ENCODE assay signal across 24 cellular contexts in genomic region chr16:57686577-57686976, GRCh38. TPM values are rescaled to one million over a fixed set of nuclear protein-coding genes. Genes with fewer than 3 reads are reported as not detected.
DNase-seq lines count a peak whose midpoint lies in the region; ATAC-seq and TF ChIP-seq lines count a peak whose summit lies in the region.
"Had no signal": no experiment of that assay in that cellular context is flagged by ENCODE, and none has a peak within 500 bp of the region (broad histone marks: within the 10 kb centered on the region; RNA-seq: fewer than 3 reads in every experiment).

No MANE protein-coding gene starts in this region.

- no CpG with 5 or more reads among the region's 4 CpGs for WGBS in IMR-90 (ENCODE audit: extremely low coverage in 2 of 2, insufficient read length in 1 of 2), 2 experiments

- CTCF ChIA-PET in IMR-90 (lab: Yijun Ruan, JAX) = interaction anchor here (1.0 kb wide), 1 partner anchor 110 kb away, joined by 3 read pairs; no protein-coding TSS in a partner anchor

- H2AK5ac ChIP-seq in IMR-90 (ENCODE audit: low read depth, low read length) = no peak overlapping the region

- 0 out of 22 replicates have a peak, but pooled peaks cover 0 to 5% (median 0%) of the 10 kb centered on the region in 11 experiments for H3K9me3 ChIP-seq in BLaER1 treated with 17β-estradiol and CSF1 and Interleukin-3, amounts not matched to agents 10 nM and 100 nM (replicated peaks in 1 of 11)
- H3K9me3 ChIP-seq in IMR-90 (ENCODE audit: control insufficient read depth, insufficient read depth, low read length) (no peaks in the 10 kb centered on the region), neutrophil (no peaks in the 10 kb centered on the region)
- H3K9me3 ChIP-seq: Caco-2, MG63, SJCRH30 had no signal

- in situ Hi-C loops in IMR-90 (cut with MboI; ENCODE audit: low sequenced_read_pairs) = no loop called here

- no peak overlapping the region for H4K91ac ChIP-seq in IMR-90 (ENCODE audit: insufficient read depth, low read depth, low read length)

- DNase-seq in IMR-90 (no peak), coronary artery (ENCODE audit: low spot score) (peak; percentile 43)
- DNase-seq: Caco-2; CD4-positive, alpha-beta memory T cell; DMS 273 treated with DMSO at 0.1 percent for 48 hours; Kasumi-1; MG63; NCI-H1417; NCI-H1694 treated with DMSO at 0.1 percent for 48 hours; NCI-H2081 treated with DMSO at 0.1 percent for 48 hours; NCI-H2171 treated with DMSO at 0.1 percent for 48 hours; NCI-H524 treated with DMSO at 0.1 percent for 48 hours; OCI-M1 had no signal

- H3K27me3 ChIP-seq in BLaER1 treated with 17β-estradiol and CSF1 and Interleukin-3, amounts not matched to agents 10 nM and 100 nM = no peaks in the 10 kb centered on the region
- H3K27me3 ChIP-seq in IMR-90 (ENCODE audit: control insufficient read depth, insufficient read depth, low read length) = peaks cover 66% of the 10 kb centered on the region
- no peaks in the 10 kb centered on the region for H3K27me3 ChIP-seq in neutrophil

- no peak overlapping the region for H3K23ac ChIP-seq in IMR-90 (ENCODE audit: low read depth, low read length)

- no peak overlapping the region for H2BK120ac ChIP-seq in IMR-90 (ENCODE audit: low read depth, low read length)

- peaks cover 62 to 100% (median 84%) of the 10 kb centered on the region in 10 experiments for H3K4me1 ChIP-seq in BLaER1 treated with 17β-estradiol and CSF1 and Interleukin-3, amounts not matched to agents 10 nM and 100 nM
- H3K4me1 ChIP-seq in IMR-90 (ENCODE audit: control insufficient read depth, insufficient read depth, low read length) (no peaks in the 10 kb centered on the region), neutrophil (ENCODE audit: control insufficient read depth in 1 of 2, insufficient read depth in 1 of 2, low read depth in 1 of 2, low read length in 1 of 2) (peaks cover 65 to 72% of the 10 kb centered on the region in 2 experiments)
- H3K4me1 ChIP-seq: Caco-2, SJCRH30 had no signal

- H3K27ac ChIP-seq in BLaER1 treated with 17β-estradiol and CSF1 and Interleukin-3, amounts not matched to agents 10 nM and 100 nM = peak overlapping the region in 9 of 11 experiments; percentile 96 to 100 (median 99); a peak in 18 of 22 replicates
- no peak overlapping the region for H3K27ac ChIP-seq in IMR-90 (ENCODE audit: insufficient read depth, low read length)
- no peak overlapping the region for H3K27ac ChIP-seq in coronary artery
- peak overlapping the region; percentile 96 for H3K27ac ChIP-seq in neutrophil
- H3K27ac ChIP-seq: SJCRH30 had no signal

- no peaks in the 10 kb centered on the region for H4K20me1 ChIP-seq in BLaER1 treated with 17β-estradiol and CSF1 and Interleukin-3, amounts not matched to agents 10 nM and 100 nM
- H4K20me1 ChIP-seq in IMR-90 (ENCODE audit: insufficient read depth, low read length) = no peaks in the 10 kb centered on the region

- ATAC-seq in IMR-90 (ENCODE audit: low read depth) (no peak), GM19467 (IDR thresholded peaks at IDR 0.05; ENCODE audit: unreplicated experiment) (no peak), HG02884 (IDR thresholded peaks at IDR 0.05; ENCODE audit: unreplicated experiment) (no peak), HG02610 (IDR thresholded peaks at IDR 0.05; ENCODE audit: unreplicated experiment) (no peak)
- ATAC-seq: GM23338, HCT116 had no signal

- no peak overlapping the region for H2BK5ac ChIP-seq in IMR-90 (ENCODE audit: low read depth, low read length, poor library complexity, severe bottlenecking)

- no peak for TF ChIP-seq POLR2A in IMR-90 (IDR thresholded peaks at IDR 0.05; ENCODE audit: low read depth, low read length)

- H3K56ac ChIP-seq in IMR-90 (ENCODE audit: extremely low read depth, insufficient read depth, low read length) = no peak overlapping the region

- H4K5ac ChIP-seq in IMR-90 (ENCODE audit: low read depth, low read length) = no peak overlapping the region

- H3K36me3 ChIP-seq in BLaER1 treated with 17β-estradiol and CSF1 and Interleukin-3, amounts not matched to agents 10 nM and 100 nM = no peaks in the 10 kb centered on the region
- no peaks in the 10 kb centered on the region for H3K36me3 ChIP-seq in IMR-90 (ENCODE audit: control insufficient read depth, insufficient read depth, low read length)
- H3K36me3 ChIP-seq in neutrophil = peaks cover 88% of the 10 kb centered on the region
- H3K36me3 ChIP-seq: MG63, SJCRH30 had no signal

- H2BK15ac ChIP-seq in IMR-90 (ENCODE audit: low read depth, low read length) = no peak overlapping the region

- no peak overlapping the region for H2AK9ac ChIP-seq in IMR-90 (replicated peaks; ENCODE audit: low read depth, low read length, poor library complexity)

- no peak overlapping the region for H3K18ac ChIP-seq in IMR-90 (ENCODE audit: low read depth, low read length)

- intact Hi-C loops in IMR-90 (cut with micrococcal nuclease) = no loop called here

- no peak overlapping the region for H3K14ac ChIP-seq in IMR-90 (replicated peaks; ENCODE audit: low read depth, low read length)

- H3K4me3 ChIP-seq in BLaER1 treated with 17β-estradiol and CSF1 and Interleukin-3, amounts not matched to agents 10 nM and 100 nM = no peak overlapping the region
- H3K4me3 ChIP-seq in IMR-90 (ENCODE audit: insufficient read depth, low read depth, low read length) (no peak overlapping the region), coronary artery (no peak overlapping the region), neutrophil (ENCODE audit: low read depth in 1 of 2, low read length in 1 of 2) (no peak overlapping the region)
- H3K4me3 ChIP-seq: GM23338, MG63, SJCRH30 had no signal

- BruUV-seq in IMR-90 (replicated peaks; lab: Mats Ljungman, UMichigan) = no TSS peak

- H2AFZ ChIP-seq in IMR-90 (replicated peaks; ENCODE audit: low read length, poor library complexity) = no peak overlapping the region
- H2AFZ ChIP-seq: GM23338 had no signal

- dilution Hi-C loops in IMR-90 (cut with HindIII; ENCODE audit: low sequenced_read_pairs, unreplicated experiment) = no loop called here

- H3K79me1 ChIP-seq in IMR-90 (ENCODE audit: low read depth in 1 of 2, low read length in 2 of 2) = no peaks in the 10 kb centered on the region

- H3K9me1 ChIP-seq in IMR-90 (ENCODE audit: insufficient read depth, low read length) = no peaks in the 10 kb centered on the region

- TF ChIP-seq RAD21 in IMR-90 (IDR thresholded peaks at IDR 0.05; ENCODE audit: low read length) = no peak

- H2BK20ac ChIP-seq in IMR-90 (ENCODE audit: low read depth, low read length) = no peak overlapping the region

- no peak overlapping the region for H3K4ac ChIP-seq in IMR-90 (ENCODE audit: low read depth, low read length)

- H3K4me2 ChIP-seq in BLaER1 treated with 17β-estradiol and CSF1 and Interleukin-3, amounts not matched to agents 10 nM and 100 nM = peak overlapping the region; percentile 18 to 97 (median 90); a peak in 18 of 22 replicates
- H3K4me2 ChIP-seq in IMR-90 (ENCODE audit: low read depth, low read length) = no peak overlapping the region
- H3K4me2 ChIP-seq: GM23338 had no signal

- H3K9ac ChIP-seq in BLaER1 treated with 17β-estradiol and CSF1 and Interleukin-3, amounts not matched to agents 10 nM and 100 nM = peak overlapping the region in 8 of 11 experiments; percentile 7 to 94 (median 88); a peak in 9 of 22 replicates
- H3K9ac ChIP-seq in IMR-90 (ENCODE audit: low read depth, low read length) = no peak overlapping the region

- POLR2A ChIA-PET in IMR-90 (lab: Charles Lee; ENCODE audit: unreplicated experiment) = no interaction called here

- H4K8ac ChIP-seq in IMR-90 (ENCODE audit: low read depth in 2 of 2, low read length in 2 of 2) = no peak overlapping the region

- TF ChIP-seq CTCF in IMR-90 (conservative IDR thresholded peaks at IDR 0.05; ENCODE audit: low read depth, low read length) = no peak
- TF ChIP-seq CTCF in coronary artery (IDR thresholded peaks at IDR 0.05) = no peak
- no peak for TF ChIP-seq CTCF in neutrophil (IDR thresholded peaks at IDR 0.05)

TF ChIP-seq in IMR-90, 13 proteins besides CTCF, POLR2A, EP300 and RAD21:
- peak; percentile 9; the same call in 1 of the 2 replicates for TF ChIP-seq USF2 (IDR thresholded peaks at IDR 0.05; ENCODE audit: low read depth, low read length)
- no peak for TF ChIP-seq RCOR1 (IDR thresholded peaks at IDR 0.05; ENCODE audit: insufficient replicate concordance, low read length)

RNA-seq across cellular contexts. Expression of gene DRC7, which starts 8.0 kb away (rescaled TPM):
- total RNA-seq in IMR-90 (2012; rRNA removed) = not detected in 2 replicates
- not detected in 2 replicates for polyA plus RNA-seq in IMR-90 (2012; rRNA removed)
- polyA plus RNA-seq in IMR-90 (2012; cell fraction: cytosol; rRNA removed) = not detected in 2 replicates
- not detected in 2 replicates for polyA plus RNA-seq in IMR-90 (2012; cell fraction: nucleus; rRNA removed; ENCODE audit: low replicate concordance)
- total RNA-seq: CD4-positive, alpha-beta memory T cell; G401; GM23338; HT-29; SJCRH30 had no signal
- polyA plus RNA-seq: BJ; CD4-positive, alpha-beta memory T cell; GM23338 had no signal

RNA-seq across cellular contexts. Expression of gene ADGRG3, which starts 18.5 kb away (rescaled TPM):
- not detected in 2 replicates for total RNA-seq in IMR-90 (2012; rRNA removed)
- polyA plus RNA-seq in IMR-90 (2012; rRNA removed) = not detected in 2 replicates
- not detected in 2 replicates for polyA plus RNA-seq in IMR-90 (2012; cell fraction: cytosol; rRNA removed)
- not detected in 2 replicates for polyA plus RNA-seq in IMR-90 (2012; cell fraction: nucleus; rRNA removed; ENCODE audit: low replicate concordance)
- total RNA-seq: CD4-positive, alpha-beta memory T cell; G401; GM23338; HT-29; SJCRH30 had no signal
- polyA plus RNA-seq: BJ; CD4-positive, alpha-beta memory T cell; GM23338 had no signal

RNA-seq across cellular contexts. Expression of gene KATNB1, which starts 49.0 kb away (rescaled TPM):
- 10.9 and 14.2 TPM in 2 replicates for total RNA-seq in IMR-90 (2012; rRNA removed)
- polyA plus RNA-seq in IMR-90 (2012; rRNA removed) = 23.5 and 27.6 TPM in 2 replicates
- 15.9 and 23.1 TPM in 2 replicates for polyA plus RNA-seq in IMR-90 (2012; cell fraction: cytosol; rRNA removed)
- polyA plus RNA-seq in IMR-90 (2012; cell fraction: nucleus; rRNA removed; ENCODE audit: low replicate concordance) = 67.2 and 166 TPM in 2 replicates

RNA-seq across cellular contexts. Expression of gene ADGRG1, which starts 58.1 kb away (rescaled TPM):
- total RNA-seq in IMR-90 (2012; rRNA removed) = 0.83 and 0.90 TPM in 2 replicates
- 7.0 and 8.4 TPM in 2 replicates for polyA plus RNA-seq in IMR-90 (2012; rRNA removed)
- 7.1 and 9.4 TPM in 2 replicates for polyA plus RNA-seq in IMR-90 (2012; cell fraction: cytosol; rRNA removed)
- 7.6 and 14.1 TPM in 2 replicates for polyA plus RNA-seq in IMR-90 (2012; cell fraction: nucleus; rRNA removed; ENCODE audit: low replicate concordance)

Comparison
In these comparisons a context has a peak if more than half of its experiments do, and no peak if none do; other contexts are left out.
1. H3K27ac ChIP-seq: peak in BLaER1 treated with 17β-estradiol and CSF1 and Interleukin-3, amounts not matched to agents 10 nM and 100 nM (9 of 11) and neutrophil (single experiment); none in IMR-90 (single experiment) and coronary artery (0 of 2).